8 cellular contexts compared by ENCODE assay signal in genomic region chr17:82520041-82520910, GRCh38.
A peak's percentile ranks its signal among the peaks of the same experiment; 100 is the strongest.
DNase-seq lines count a peak whose midpoint lies in the region; ATAC-seq lines count a peak whose summit lies in the region.

No MANE protein-coding gene starts in this region.

- no peaks in the 10 kb centered on the region for H3K4me1 ChIP-seq in NT2/D1 (ENCODE audit: insufficient read depth, insufficient read length)

- DNase-seq in AG20443 (ENCODE audit: low spot score) = peak; percentile 52
- DNase-seq in GM19238 (ENCODE audit: insufficient read length, low spot score) = peak; percentile 30
- no peak for DNase-seq in NT2/D1 (ENCODE audit: low read depth, low spot score)
- peak; percentile 20 for DNase-seq in activated gamma-delta T cell treated with anti-CD3 and anti-CD28 coated beads, Interleukin-2, amount 50 U/mL, for 16 hours (ENCODE audit: low read depth)
- DNase-seq in glomerular visceral epithelial cell (ENCODE audit: extremely low spot score) = peak; percentile 20
- peak; percentile 29 for DNase-seq in pons (ENCODE audit: low spot score)
- DNase-seq in NCI-H1105 (lab: John Stamatoyannopoulos, UW) = no peak

- no peaks in the 10 kb centered on the region for H3K27me3 ChIP-seq in NT2/D1 (ENCODE audit: insufficient read depth, insufficient read length)

- peak overlapping the region; percentile 90 for H3K9ac ChIP-seq in NT2/D1 (ENCODE audit: insufficient read length, low read depth)

- ATAC-seq in GM21381 (IDR thresholded peaks at IDR 0.05; ENCODE audit: unreplicated experiment) = no peak

- H3K36me3 ChIP-seq in NT2/D1 (ENCODE audit: insufficient read depth, insufficient read length, low read length) = peaks cover 8% of the 10 kb centered on the region

- peak overlapping the region; percentile 87 for H3K4me3 ChIP-seq in NT2/D1 (ENCODE audit: insufficient read length, low read depth)

- H3K9me3 ChIP-seq in NT2/D1 (ENCODE audit: insufficient read depth, low read length) = no peaks in the 10 kb centered on the region; the same call in 1 of the 2 replicates

Comparison
In these comparisons a context has a peak if more than half of its experiments do, and no peak if none do; other contexts are left out.
1. DNase-seq: peak in AG20443 (single experiment), GM19238 (single experiment), activated gamma-delta T cell treated with anti-CD3 and anti-CD28 coated beads, Interleukin-2, amount 50 U/mL, for 16 hours (single experiment), glomerular visceral epithelial cell (single experiment) and pons (single experiment); none in NT2/D1 (single experiment) and NCI-H1105 (single experiment).